8 cellular contexts compared by ENCODE assay signal in the genomic region with DNA sequence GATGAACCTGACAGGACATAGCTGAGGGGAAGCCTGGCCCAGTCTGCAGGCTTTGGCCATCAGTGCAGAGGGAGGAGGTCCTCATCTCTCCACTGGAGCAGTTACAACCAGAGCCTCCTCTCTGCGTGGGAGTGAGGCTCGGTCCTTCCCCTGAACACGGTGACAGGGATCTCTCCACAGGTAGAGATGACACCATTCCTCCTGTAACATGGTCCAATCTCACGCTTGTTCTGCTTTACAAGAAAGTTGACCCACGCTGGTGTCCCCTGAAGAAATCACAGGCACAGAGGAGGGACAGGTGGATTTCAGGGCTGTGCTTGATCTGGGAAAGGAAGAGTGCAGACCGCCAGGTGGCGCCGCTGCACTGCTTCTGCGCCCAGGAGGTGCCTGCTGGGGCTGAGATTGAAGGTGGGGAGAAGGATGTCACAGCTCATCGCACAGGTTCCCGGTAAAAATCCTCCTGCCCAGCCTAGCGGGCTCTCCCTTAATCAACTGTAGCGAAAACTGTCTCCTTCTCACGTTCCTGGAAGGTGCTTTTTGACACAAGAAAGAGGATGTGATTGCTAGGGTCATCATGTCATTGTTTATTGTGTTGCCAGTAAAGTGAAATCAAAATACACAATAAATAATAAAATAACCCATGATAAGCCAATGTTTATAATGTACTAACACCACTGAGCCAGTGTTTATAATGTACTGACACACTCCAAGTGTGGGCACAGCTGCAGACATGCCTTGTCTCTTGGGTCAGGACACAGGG. TPM values are rescaled to one million over a fixed set of nuclear protein-coding genes. Genes with fewer than 3 reads are reported as not detected.
DNase-seq lines count a peak whose midpoint lies in the region; ATAC-seq and TF ChIP-seq lines count a peak whose summit lies in the region.

No MANE protein-coding gene starts in this region.

- peaks cover 55% of the 10 kb centered on the region for H3K27me3 Mint-ChIP-seq in activated CD4-positive, alpha-beta T cell treated with anti-CD3 and anti-CD28 coated beads, Interleukin-2, amount 10 ng/mL, durations not matched to agents 24 days and 14 days

- H3K4me2 ChIP-seq in GM23248 (ENCODE audit: unreplicated experiment) = no peak overlapping the region

- H3K27me3 ChIP-seq in GM23248 (replicated peaks; ENCODE audit: insufficient read depth) (peaks cover 45% of the 10 kb centered on the region), left lung (peaks cover 22 to 91% of the 10 kb centered on the region in 2 donors)

- H3K9me3 Mint-ChIP-seq in activated CD4-positive, alpha-beta T cell treated with anti-CD3 and anti-CD28 coated beads, Interleukin-2, amount 10 ng/mL, durations not matched to agents 24 days and 14 days = no peaks in the 10 kb centered on the region

- H3K36me3 ChIP-seq in GM23248 (ENCODE audit: low read depth) = no peaks in the 10 kb centered on the region
- H3K36me3 ChIP-seq in left lung = no peaks in the 10 kb centered on the region

- ATAC-seq in left lung (peak; percentile 96), HG03342 (IDR thresholded peaks at IDR 0.05; ENCODE audit: unreplicated experiment) (no peak)

- peak; percentile 46 for DNase-seq in AG10803 (ENCODE audit: low read depth)
- DNase-seq in GM23248 = peak; percentile 71
- DNase-seq in NCI-H510A treated with DMSO at 0.1 percent for 48 hours (lab: John Stamatoyannopoulos, UW) = peak; percentile 30
- peak; percentile 95 for DNase-seq in activated CD4-positive, alpha-beta T cell treated with anti-CD3 and anti-CD28 coated beads, Interleukin-2, amount 10 ng/mL, durations not matched to agents 24 days and 14 days
- peak; percentile 75 for DNase-seq in choroid plexus epithelial cell (ENCODE audit: low read depth)
- peak; percentile 73 to 96 for DNase-seq in left lung
- DNase-seq in stimulated activated CD4-positive, alpha-beta T cell treated with anti-CD3 and anti-CD28 coated beads, Interleukin-4, amount 100 ng/mL, for 48 hours (ENCODE audit: low read depth in 2 of 2) = peak; percentile 76 to 83

- in situ Hi-C loops in GM23248 (cut with MboI) = loop anchor here (5.0 kb wide), 1 partner anchor 159 kb away; no protein-coding TSS in a partner anchor

- H3K4me1 ChIP-seq in GM23248 (ENCODE audit: insufficient read depth) (no peaks in the 10 kb centered on the region), left lung (peaks cover 0 to 8% of the 10 kb centered on the region in 2 donors)

- H3K4me1 Mint-ChIP-seq in activated CD4-positive, alpha-beta T cell treated with anti-CD3 and anti-CD28 coated beads, Interleukin-2, amount 10 ng/mL, durations not matched to agents 24 days and 14 days = peaks cover 26% of the 10 kb centered on the region

- H3K27ac Mint-ChIP-seq in activated CD4-positive, alpha-beta T cell treated with anti-CD3 and anti-CD28 coated beads, Interleukin-2, amount 10 ng/mL, durations not matched to agents 24 days and 14 days = no peak overlapping the region

- H3F3A ChIP-seq in GM23248 (ENCODE audit: insufficient read depth) = no peaks in the 10 kb centered on the region

- no peak overlapping the region for H3K4me3 Mint-ChIP-seq in activated CD4-positive, alpha-beta T cell treated with anti-CD3 and anti-CD28 coated beads, Interleukin-2, amount 10 ng/mL, durations not matched to agents 24 days and 14 days

- H3K27ac ChIP-seq in GM23248 (no peak overlapping the region), left lung (no peak overlapping the region)

- H3K79me2 ChIP-seq in GM23248 (ENCODE audit: insufficient read depth) = no peaks in the 10 kb centered on the region

- intact Hi-C loops in activated CD4-positive, alpha-beta T cell treated with anti-CD3 and anti-CD28 coated beads, Interleukin-2, amount 10 ng/mL, durations not matched to agents 24 days and 14 days (cut with micrococcal nuclease) = loop anchor here (1.0 to 2.0 kb wide), 4 partner anchors 119 to 323 kb away; no protein-coding TSS in a partner anchor
- intact Hi-C loops in left lung (cut with DNase I) = loop anchor here in 1 of 2 donors (5.0 kb wide), 1 partner anchor 164 kb away; no protein-coding TSS in a partner anchor

- TF ChIP-seq CTCF in AG10803 (conservative IDR thresholded peaks at IDR 0.05; ENCODE audit: low read length) (peak; percentile 97), choroid plexus epithelial cell (conservative IDR thresholded peaks at IDR 0.05; ENCODE audit: low read depth, low read length) (peak; percentile 97), left lung (IDR thresholded peaks at IDR 0.05) (peak; percentile 89 to 90)

- WGBS in GM23248 (ENCODE audit: low coverage in 1 of 2, low lambda C conversion rate in 2 of 2, missing lambda C conversion rate in 2 of 2), 2 experiments = 7 to 10% methylated on average over 14 of the region's 14 CpGs

- no peaks in the 10 kb centered on the region for H3K36me3 Mint-ChIP-seq in activated CD4-positive, alpha-beta T cell treated with anti-CD3 and anti-CD28 coated beads, Interleukin-2, amount 10 ng/mL, durations not matched to agents 24 days and 14 days (ENCODE audit: low read depth)

- H4K20me1 ChIP-seq in GM23248 (ENCODE audit: insufficient read depth) = no peaks in the 10 kb centered on the region

- no peaks in the 10 kb centered on the region for H3K9me2 ChIP-seq in GM23248 (ENCODE audit: insufficient read depth)

- no peak overlapping the region for H3K9ac ChIP-seq in GM23248

- no peak overlapping the region for H3K4me3 ChIP-seq in AG10803 (ENCODE audit: low read length)
- no peak overlapping the region for H3K4me3 ChIP-seq in GM23248
- H3K4me3 ChIP-seq in choroid plexus epithelial cell (ENCODE audit: low read depth, low read length) = no peak overlapping the region
- no peak overlapping the region for H3K4me3 ChIP-seq in left lung

- no peaks in the 10 kb centered on the region for H3K9me3 ChIP-seq in GM23248 (ENCODE audit: low read depth)
- no peaks in the 10 kb centered on the region for H3K9me3 ChIP-seq in left lung

- no peak overlapping the region for H2AFZ ChIP-seq in GM23248

RNA-seq across cellular contexts. Expression of a gene that starts 20.4 kb away (rescaled TPM):
- total RNA-seq in GM23248 (2014; rRNA removed; shearing (Covaris generic)) = not detected in 2 replicates
- 1.5 and 1.7 TPM in 2 replicates for polyA plus RNA-seq in GM23248 (2016; fragmentation: Nextera tagmentation; extraction: Ambion mirVana)
- total RNA-seq in activated CD4-positive, alpha-beta T cell treated with anti-CD3 and anti-CD28 coated beads, Interleukin-2, amount 10 ng/mL, durations not matched to agents 24 days and 14 days = 0.85 and 1.2 TPM in 2 replicates
- 10 to 100 TPM; 11.1 to 17.7 TPM for total RNA-seq in left lung

Comparison
In these comparisons a context has a peak if more than half of its experiments do, and no peak if none do; other contexts are left out.
1. DNase-seq: peak in every context shown above with its lines; median percentile 95 in activated CD4-positive, alpha-beta T cell treated with anti-CD3 and anti-CD28 coated beads, Interleukin-2, amount 10 ng/mL, durations not matched to agents 24 days and 14 days; 84 in left lung; 80 in stimulated activated CD4-positive, alpha-beta T cell treated with anti-CD3 and anti-CD28 coated beads, Interleukin-4, amount 100 ng/mL, for 48 hours; 75 in choroid plexus epithelial cell; 71 in GM23248; 46 in AG10803; 30 in NCI-H510A treated with DMSO at 0.1 percent for 48 hours.